In the genomic region with DNA sequence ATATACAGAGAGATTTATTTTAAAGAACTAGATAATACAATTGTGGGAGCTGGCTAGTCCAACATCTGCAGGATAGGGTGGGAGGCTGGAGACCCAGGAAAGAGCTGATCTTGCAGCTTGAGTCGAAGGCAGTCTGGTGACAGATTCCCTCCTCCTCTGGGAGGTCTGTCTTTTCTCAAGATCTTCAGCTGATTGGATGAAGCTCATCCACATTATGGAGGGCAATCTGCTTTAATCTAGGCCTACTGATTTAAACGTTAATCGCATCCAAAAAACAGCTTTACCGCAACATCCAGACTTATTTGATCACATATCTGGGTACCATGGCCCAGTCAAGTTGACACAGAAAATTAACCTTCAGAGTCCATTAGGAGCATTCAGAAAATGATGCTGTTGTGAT, we compare ENCODE assay signal across 25 cellular contexts.
"Had no signal": no experiment of that assay in that cellular context is flagged by ENCODE, and none has a peak within 500 bp of the region (broad histone marks: within the 10 kb centered on the region; RNA-seq: fewer than 3 reads in every experiment).

No MANE protein-coding gene starts in this region.

- H3K4me1 ChIP-seq: neural progenitor cell, parathyroid adenoma, psoas muscle, right lobe of liver, sigmoid colon, stomach, thyroid gland, upper lobe of left lung had no signal

- H3K4me3 ChIP-seq: neural progenitor cell, ovary, psoas muscle, right lobe of liver, sigmoid colon, stomach, thoracic aorta, thyroid gland, tibial nerve, upper lobe of left lung, vagina had no signal

- H3K36me3 ChIP-seq: neural progenitor cell, ovary, right lobe of liver, sigmoid colon, stomach, thoracic aorta, thyroid gland, tibial nerve, upper lobe of left lung, vagina had no signal

- ATAC-seq: natural killer cell; psoas muscle; right cardiac atrium; right lobe of liver; stimulated activated effector memory CD8-positive, alpha-beta T cell treated with anti-CD3 and anti-CD28 coated beads, Interleukin-12 subunit alpha, Interleukin-12 subunit beta, amount 100 ng/mL, for 72 hours; stimulated activated naive B cell treated with anti-CD40 and anti-IgM and Interleukin-4, amounts not matched to agents 10 μg/mL and 1 μg/mL and 100 μg/mL, for 72 hours had no signal

- DNase-seq: natural killer cell; occipital lobe; ovary; posterior cingulate gyrus; psoas muscle; right cardiac atrium; right lobe of liver; sigmoid colon; small intestine; stimulated activated CD4-positive, alpha-beta T cell treated with anti-CD3 and anti-CD28 coated beads, Interleukin-15, amount 100 ng/mL, for 24 hours; stimulated activated CD4-positive, alpha-beta T cell treated with anti-CD3 and anti-CD28 coated beads, Interleukin-2, amount 100 ng/mL, for 24 hours; stimulated activated CD4-positive, alpha-beta T cell treated with anti-CD3 and anti-CD28 coated beads, Interleukin-2, amount 100 ng/mL, for 48 hours; stimulated activated CD4-positive, alpha-beta T cell treated with anti-CD3 and anti-CD28 coated beads, Interleukin-4, amount 100 ng/mL, for 24 hours; stimulated activated naive B cell treated with anti-CD40 and anti-IgM and Interleukin-4, amounts not matched to agents 10 μg/mL and 1 μg/mL and 100 μg/mL, for 72 hours; stimulated activated naive CD4-positive, alpha-beta T cell treated with Interleukin-2 at 50 U/mL for 16 hours; stomach; thyroid gland; trophoblast cell; upper lobe of left lung had no signal

- H3K27me3 ChIP-seq: neural progenitor cell, ovary, right lobe of liver, sigmoid colon, stomach, thyroid gland, tibial nerve, upper lobe of left lung, vagina had no signal

- H3K9me3 ChIP-seq: ovary, psoas muscle, right lobe of liver, sigmoid colon, stomach, thoracic aorta, thyroid gland, tibial nerve, upper lobe of left lung, vagina had no signal
